1 cellular context compared by ENCODE assay signal in genomic region chr22:50322382-50323104, GRCh38.
A peak's percentile ranks its signal among the peaks of the same experiment; 100 is the strongest.
TF ChIP-seq lines count a peak whose summit lies in the region.

No MANE protein-coding gene starts in this region.

TF ChIP-seq in HepG2, 621 proteins besides CTCF, POLR2A, EP300 and RAD21 (continued from another document):
- TF ChIP-seq RXRA (CRISPR knock-in tag; IDR thresholded peaks at IDR 0.05): peak; percentile 31; the same call in 1 of the 2 replicates
- TF ChIP-seq FOSL2 (CRISPR knock-in tag; IDR thresholded peaks at IDR 0.05): peak; percentile 20; the same call in 1 of the 2 replicates
